11 cellular contexts compared by ENCODE assay signal in the genomic region with DNA sequence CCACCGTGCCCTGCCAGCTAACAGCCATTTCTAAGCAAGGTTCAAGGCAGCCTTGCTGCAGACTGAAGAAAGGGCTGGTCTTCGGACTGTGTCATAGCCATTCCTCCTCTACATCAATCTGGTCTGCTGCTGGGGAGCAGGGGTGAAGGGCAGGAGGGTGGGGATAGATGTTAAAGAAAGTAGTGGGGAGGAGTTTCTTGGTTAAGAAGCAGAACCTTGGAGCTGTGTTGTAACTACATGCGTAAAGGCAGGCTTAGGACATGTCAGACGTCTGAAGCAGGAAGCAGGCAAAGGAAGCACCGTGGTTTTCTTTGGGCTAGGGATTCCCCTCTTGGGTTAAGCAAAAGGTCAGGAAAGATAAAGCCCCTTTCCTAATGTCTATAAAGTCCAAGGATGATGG. TPM values are rescaled to one million over a fixed set of nuclear protein-coding genes. Genes with fewer than 3 reads are reported as not detected.
DNase-seq lines count a peak whose midpoint lies in the region; ATAC-seq, FAIRE-seq and TF ChIP-seq lines count a peak whose summit lies in the region.
"Had no signal": no experiment of that assay in that cellular context is flagged by ENCODE, and none has a peak within 500 bp of the region (broad histone marks: within the 10 kb centered on the region; RNA-seq: fewer than 3 reads in every experiment).

No MANE protein-coding gene starts in this region.

- peaks cover 26% of the 10 kb centered on the region for H3K36me3 Mint-ChIP-seq in WTC11

- H3K9me3 Mint-ChIP-seq in WTC11, result no peaks in the 10 kb centered on the region

- no peaks in the 10 kb centered on the region for H3K27me3 ChIP-seq in right atrium auricular region
- H3K27me3 ChIP-seq: cardiac muscle cell had no signal

- ATAC-seq in WTC11 (no peak), HG02884 (IDR thresholded peaks at IDR 0.05; ENCODE audit: unreplicated experiment) (no peak), GM19035 (IDR thresholded peaks at IDR 0.05; ENCODE audit: unreplicated experiment) (no peak)
- peak; percentile 63 for ATAC-seq in stimulated activated naive CD8-positive, alpha-beta T cell treated with anti-CD3 and anti-CD28 coated beads, Interleukin-15, Interleukin-2, amounts not matched to agents 100 U/mL and 50 U/mL, for 24 hours

- CTCF ChIA-PET in WTC11 (lab: Charles Lee), result no interaction called here

- peak overlapping the region; percentile 23 to 58 for H3K27ac ChIP-seq in right atrium auricular region
- H3K27ac ChIP-seq: cardiac muscle cell had no signal

- POLR2A ChIA-PET in WTC11 (lab: Charles Lee), result no interaction called here

- no peaks in the 10 kb centered on the region for H3K9me3 ChIP-seq in right atrium auricular region

- H3K27me3 Mint-ChIP-seq in WTC11 (ENCODE audit: low read depth), result no peaks in the 10 kb centered on the region

- peaks cover 11% of the 10 kb centered on the region for H3K36me3 ChIP-seq in right atrium auricular region

- peaks cover 16% of the 10 kb centered on the region for H3K4me1 Mint-ChIP-seq in WTC11

- H3K4me1 ChIP-seq in right atrium auricular region, result peaks cover 0 to 75% of the 10 kb centered on the region in 2 donors

- H3K4me3 Mint-ChIP-seq in WTC11, result no peak overlapping the region

- no peak for TF ChIP-seq CTCF in WTC11 (IDR thresholded peaks at IDR 0.05)
- no peak for TF ChIP-seq CTCF in right atrium auricular region (IDR thresholded peaks at IDR 0.05)

- peak overlapping the region; percentile 70 for H3K27ac Mint-ChIP-seq in WTC11

- peak; percentile 48 for FAIRE-seq in HTR-8/SVneo (lab: Jason Lieb, UNC)

- DNase-seq in HTR-8/SVneo (ENCODE audit: insufficient read length, low spot score) (no peak), WTC11 (ENCODE audit: low spot score) (no peak), right atrium auricular region (ENCODE audit: low spot score) (no peak), NCI-H2081 treated with DMSO at 0.1 percent for 48 hours (lab: John Stamatoyannopoulos, UW) (no peak), NCI-H774 (lab: John Stamatoyannopoulos, UW) (no peak)
- no peak for DNase-seq in stimulated activated naive CD8-positive, alpha-beta T cell treated with anti-CD3 and anti-CD28 coated beads, Interleukin-15, Interleukin-2, amounts not matched to agents 100 U/mL and 50 U/mL, for 24 hours
- DNase-seq: HCEC 1CT, NCI-H1436 had no signal

- H3K4me3 ChIP-seq in right atrium auricular region, result no peak overlapping the region
- H3K4me3 ChIP-seq: cardiac muscle cell had no signal

TF ChIP-seq in WTC11, 78 proteins besides CTCF, POLR2A, EP300 and RAD21:
- TF ChIP-seq, protein P1, sequence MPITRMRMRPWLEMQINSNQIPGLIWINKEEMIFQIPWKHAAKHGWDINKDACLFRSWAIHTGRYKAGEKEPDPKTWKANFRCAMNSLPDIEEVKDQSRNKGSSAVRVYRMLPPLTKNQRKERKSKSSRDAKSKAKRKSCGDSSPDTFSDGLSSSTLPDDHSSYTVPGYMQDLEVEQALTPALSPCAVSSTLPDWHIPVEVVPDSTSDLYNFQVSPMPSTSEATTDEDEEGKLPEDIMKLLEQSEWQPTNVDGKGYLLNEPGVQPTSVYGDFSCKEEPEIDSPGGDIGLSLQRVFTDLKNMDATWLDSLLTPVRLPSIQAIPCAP (CRISPR knock-in tag; IDR thresholded peaks at IDR 0.05), result no peak
- no peak for TF ChIP-seq ZNF232 (CRISPR knock-in tag; IDR thresholded peaks at IDR 0.05)
- no peak for TF ChIP-seq ZNF423 (CRISPR knock-in tag; IDR thresholded peaks at IDR 0.05)
- no peak for TF ChIP-seq ZNF219 (CRISPR knock-in tag; IDR thresholded peaks at IDR 0.05; ENCODE audit: borderline replicate concordance)
- TF ChIP-seq, protein P2, sequence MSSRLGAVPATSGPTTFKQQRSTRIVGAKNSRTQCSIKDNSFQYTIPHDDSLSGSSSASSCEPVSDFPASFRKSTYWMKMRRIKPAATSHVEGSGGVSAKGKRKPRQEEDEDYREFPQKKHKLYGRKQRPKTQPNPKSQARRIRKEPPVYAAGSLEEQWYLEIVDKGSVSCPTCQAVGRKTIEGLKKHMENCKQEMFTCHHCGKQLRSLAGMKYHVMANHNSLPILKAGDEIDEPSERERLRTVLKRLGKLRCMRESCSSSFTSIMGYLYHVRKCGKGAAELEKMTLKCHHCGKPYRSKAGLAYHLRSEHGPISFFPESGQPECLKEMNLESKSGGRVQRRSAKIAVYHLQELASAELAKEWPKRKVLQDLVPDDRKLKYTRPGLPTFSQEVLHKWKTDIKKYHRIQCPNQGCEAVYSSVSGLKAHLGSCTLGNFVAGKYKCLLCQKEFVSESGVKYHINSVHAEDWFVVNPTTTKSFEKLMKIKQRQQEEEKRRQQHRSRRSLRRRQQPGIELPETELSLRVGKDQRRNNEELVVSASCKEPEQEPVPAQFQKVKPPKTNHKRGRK (CRISPR knock-in tag; IDR thresholded peaks at IDR 0.05; ENCODE audit: borderline replicate concordance), result no peak
- no peak for TF ChIP-seq NR2C2 (CRISPR knock-in tag; IDR thresholded peaks at IDR 0.05)
- no peak for TF ChIP-seq TP53 (CRISPR knock-in tag; IDR thresholded peaks at IDR 0.05)
- no peak for TF ChIP-seq FOXJ3 (CRISPR knock-in tag; IDR thresholded peaks at IDR 0.05; ENCODE audit: borderline replicate concordance)
- TF ChIP-seq GTF2I (CRISPR knock-in tag; conservative IDR thresholded peaks at IDR 0.05), result no peak
- TF ChIP-seq, protein P3, sequence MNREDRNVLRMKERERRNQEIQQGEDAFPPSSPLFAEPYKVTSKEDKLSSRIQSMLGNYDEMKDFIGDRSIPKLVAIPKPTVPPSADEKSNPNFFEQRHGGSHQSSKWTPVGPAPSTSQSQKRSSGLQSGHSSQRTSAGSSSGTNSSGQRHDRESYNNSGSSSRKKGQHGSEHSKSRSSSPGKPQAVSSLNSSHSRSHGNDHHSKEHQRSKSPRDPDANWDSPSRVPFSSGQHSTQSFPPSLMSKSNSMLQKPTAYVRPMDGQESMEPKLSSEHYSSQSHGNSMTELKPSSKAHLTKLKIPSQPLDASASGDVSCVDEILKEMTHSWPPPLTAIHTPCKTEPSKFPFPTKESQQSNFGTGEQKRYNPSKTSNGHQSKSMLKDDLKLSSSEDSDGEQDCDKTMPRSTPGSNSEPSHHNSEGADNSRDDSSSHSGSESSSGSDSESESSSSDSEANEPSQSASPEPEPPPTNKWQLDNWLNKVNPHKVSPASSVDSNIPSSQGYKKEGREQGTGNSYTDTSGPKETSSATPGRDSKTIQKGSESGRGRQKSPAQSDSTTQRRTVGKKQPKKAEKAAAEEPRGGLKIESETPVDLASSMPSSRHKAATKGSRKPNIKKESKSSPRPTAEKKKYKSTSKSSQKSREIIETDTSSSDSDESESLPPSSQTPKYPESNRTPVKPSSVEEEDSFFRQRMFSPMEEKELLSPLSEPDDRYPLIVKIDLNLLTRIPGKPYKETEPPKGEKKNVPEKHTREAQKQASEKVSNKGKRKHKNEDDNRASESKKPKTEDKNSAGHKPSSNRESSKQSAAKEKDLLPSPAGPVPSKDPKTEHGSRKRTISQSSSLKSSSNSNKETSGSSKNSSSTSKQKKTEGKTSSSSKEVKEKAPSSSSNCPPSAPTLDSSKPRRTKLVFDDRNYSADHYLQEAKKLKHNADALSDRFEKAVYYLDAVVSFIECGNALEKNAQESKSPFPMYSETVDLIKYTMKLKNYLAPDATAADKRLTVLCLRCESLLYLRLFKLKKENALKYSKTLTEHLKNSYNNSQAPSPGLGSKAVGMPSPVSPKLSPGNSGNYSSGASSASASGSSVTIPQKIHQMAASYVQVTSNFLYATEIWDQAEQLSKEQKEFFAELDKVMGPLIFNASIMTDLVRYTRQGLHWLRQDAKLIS (CRISPR knock-in tag; IDR thresholded peaks at IDR 0.05; ENCODE audit: borderline replicate concordance), result no peak
- TF ChIP-seq, protein P4, sequence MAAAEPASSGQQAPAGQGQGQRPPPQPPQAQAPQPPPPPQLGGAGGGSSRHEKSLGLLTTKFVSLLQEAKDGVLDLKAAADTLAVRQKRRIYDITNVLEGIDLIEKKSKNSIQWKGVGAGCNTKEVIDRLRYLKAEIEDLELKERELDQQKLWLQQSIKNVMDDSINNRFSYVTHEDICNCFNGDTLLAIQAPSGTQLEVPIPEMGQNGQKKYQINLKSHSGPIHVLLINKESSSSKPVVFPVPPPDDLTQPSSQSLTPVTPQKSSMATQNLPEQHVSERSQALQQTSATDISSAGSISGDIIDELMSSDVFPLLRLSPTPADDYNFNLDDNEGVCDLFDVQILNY (CRISPR knock-in tag; IDR thresholded peaks at IDR 0.05), result no peak
- TF ChIP-seq, protein P5, sequence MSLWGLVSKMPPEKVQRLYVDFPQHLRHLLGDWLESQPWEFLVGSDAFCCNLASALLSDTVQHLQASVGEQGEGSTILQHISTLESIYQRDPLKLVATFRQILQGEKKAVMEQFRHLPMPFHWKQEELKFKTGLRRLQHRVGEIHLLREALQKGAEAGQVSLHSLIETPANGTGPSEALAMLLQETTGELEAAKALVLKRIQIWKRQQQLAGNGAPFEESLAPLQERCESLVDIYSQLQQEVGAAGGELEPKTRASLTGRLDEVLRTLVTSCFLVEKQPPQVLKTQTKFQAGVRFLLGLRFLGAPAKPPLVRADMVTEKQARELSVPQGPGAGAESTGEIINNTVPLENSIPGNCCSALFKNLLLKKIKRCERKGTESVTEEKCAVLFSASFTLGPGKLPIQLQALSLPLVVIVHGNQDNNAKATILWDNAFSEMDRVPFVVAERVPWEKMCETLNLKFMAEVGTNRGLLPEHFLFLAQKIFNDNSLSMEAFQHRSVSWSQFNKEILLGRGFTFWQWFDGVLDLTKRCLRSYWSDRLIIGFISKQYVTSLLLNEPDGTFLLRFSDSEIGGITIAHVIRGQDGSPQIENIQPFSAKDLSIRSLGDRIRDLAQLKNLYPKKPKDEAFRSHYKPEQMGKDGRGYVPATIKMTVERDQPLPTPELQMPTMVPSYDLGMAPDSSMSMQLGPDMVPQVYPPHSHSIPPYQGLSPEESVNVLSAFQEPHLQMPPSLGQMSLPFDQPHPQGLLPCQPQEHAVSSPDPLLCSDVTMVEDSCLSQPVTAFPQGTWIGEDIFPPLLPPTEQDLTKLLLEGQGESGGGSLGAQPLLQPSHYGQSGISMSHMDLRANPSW (CRISPR knock-in tag; conservative IDR thresholded peaks at IDR 0.05; ENCODE audit: low read depth), result no peak
- no peak for TF ChIP-seq TEAD4 (CRISPR knock-in tag; IDR thresholded peaks at IDR 0.05)
- TF ChIP-seq, protein P6, sequence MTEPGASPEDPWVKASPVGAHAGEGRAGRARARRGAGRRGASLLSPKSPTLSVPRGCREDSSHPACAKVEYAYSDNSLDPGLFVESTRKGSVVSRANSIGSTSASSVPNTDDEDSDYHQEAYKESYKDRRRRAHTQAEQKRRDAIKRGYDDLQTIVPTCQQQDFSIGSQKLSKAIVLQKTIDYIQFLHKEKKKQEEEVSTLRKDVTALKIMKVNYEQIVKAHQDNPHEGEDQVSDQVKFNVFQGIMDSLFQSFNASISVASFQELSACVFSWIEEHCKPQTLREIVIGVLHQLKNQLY (CRISPR knock-in tag; IDR thresholded peaks at IDR 0.05), result no peak
- TF ChIP-seq SP1 (CRISPR knock-in tag; conservative IDR thresholded peaks at IDR 0.05), result no peak
- no peak for TF ChIP-seq CREB1 (CRISPR knock-in tag; IDR thresholded peaks at IDR 0.05)
TF ChIP-seq in WTC11: peak in this region for 0.

RNA-seq across cellular contexts. Expression of a gene that starts 18.1 kb away (rescaled TPM):
- total RNA-seq in WTC11 (2021) (50.8 to 60.5 TPM (median 59.1 TPM) in 3 replicates), right atrium auricular region (10 to 100 TPM; 45.7 to 49.2 TPM)

RNA-seq across cellular contexts. Expression of a gene that starts 31.5 kb away (rescaled TPM):
- total RNA-seq in WTC11 (2021) (214 to 234 TPM (median 220 TPM) in 3 replicates), right atrium auricular region (100 to 1,000 TPM; 261 to 325 TPM)
